In the genomic region with DNA sequence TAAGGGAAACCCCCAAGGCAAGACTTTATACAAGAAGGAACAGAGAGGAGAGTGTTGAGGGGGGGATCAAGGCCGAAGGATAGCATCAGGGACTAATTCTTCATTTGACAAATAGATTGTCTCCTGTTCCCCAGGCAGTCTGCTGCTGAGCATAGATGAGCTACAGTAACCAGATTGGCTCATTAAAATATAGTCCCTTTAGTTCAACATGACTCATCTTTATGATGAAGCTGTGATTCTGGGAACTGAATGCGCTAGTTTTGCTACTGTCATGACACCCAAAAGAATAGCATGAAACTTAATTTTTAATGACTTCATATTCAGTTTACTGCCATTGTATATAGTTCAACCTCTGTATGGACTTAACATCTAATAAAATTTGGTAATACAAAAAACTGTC, we compare ENCODE assay signal across 1 cellular context.
TF ChIP-seq lines count a peak whose summit lies in the region.

No MANE protein-coding gene starts in this region.

TF ChIP-seq in K562, 482 proteins besides CTCF, POLR2A, EP300 and RAD21:
- TF ChIP-seq SMARCA5 (IDR thresholded peaks at IDR 0.05) (no peak), JUND (IDR thresholded peaks at IDR 0.05; ENCODE audit: borderline replicate concordance, low read depth, low read length) (peak; percentile 38; the same call in 1 of the 2 replicates), JUND (tag; IDR thresholded peaks at IDR 0.05; ENCODE audit: borderline replicate concordance, low read depth, low read length) (peak; percentile 36; the same call in 1 of the 3 replicates), ZNF175 (CRISPR knock-in tag; IDR thresholded peaks at IDR 0.05; ENCODE audit: low read depth) (no peak), CCAR2 (IDR thresholded peaks at IDR 0.05; ENCODE audit: low read depth, low read length) (no peak), FOSL1 (tag; conservative IDR thresholded peaks at IDR 0.05) (0 out of 2 replicates have a peak, but pooled peaks have one; percentile 20), KLF1 (tag; IDR thresholded peaks at IDR 0.05) (no peak), TCF7L2 (IDR thresholded peaks at IDR 0.05; ENCODE audit: low read depth, low read length) (no peak)
- TF ChIP-seq, protein P1, sequence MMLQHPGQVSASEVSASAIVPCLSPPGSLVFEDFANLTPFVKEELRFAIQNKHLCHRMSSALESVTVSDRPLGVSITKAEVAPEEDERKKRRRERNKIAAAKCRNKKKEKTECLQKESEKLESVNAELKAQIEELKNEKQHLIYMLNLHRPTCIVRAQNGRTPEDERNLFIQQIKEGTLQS (IDR thresholded peaks at IDR 0.05) = peak; percentile 48; the same call in 1 of the 2 replicates
- TF ChIP-seq, protein P1 (CRISPR knock-in tag; conservative IDR thresholded peaks at IDR 0.05) = no peak
